Comparison of ENCODE assay signal across 1 cellular context in genomic region chr7:35646289-35647033, GRCh38.
TF ChIP-seq lines count a peak whose summit lies in the region.

No MANE protein-coding gene starts in this region.

TF ChIP-seq in K562, 482 proteins besides CTCF, POLR2A, EP300 and RAD21:
- no peak for TF ChIP-seq BHLHE40 (IDR thresholded peaks at IDR 0.05; ENCODE audit: low read length)
- TF ChIP-seq NCOR1 (IDR thresholded peaks at IDR 0.05), result no peak
- no peak for TF ChIP-seq KAT2B (IDR thresholded peaks at IDR 0.05; ENCODE audit: low read depth, low read length)
- TF ChIP-seq, protein P1, sequence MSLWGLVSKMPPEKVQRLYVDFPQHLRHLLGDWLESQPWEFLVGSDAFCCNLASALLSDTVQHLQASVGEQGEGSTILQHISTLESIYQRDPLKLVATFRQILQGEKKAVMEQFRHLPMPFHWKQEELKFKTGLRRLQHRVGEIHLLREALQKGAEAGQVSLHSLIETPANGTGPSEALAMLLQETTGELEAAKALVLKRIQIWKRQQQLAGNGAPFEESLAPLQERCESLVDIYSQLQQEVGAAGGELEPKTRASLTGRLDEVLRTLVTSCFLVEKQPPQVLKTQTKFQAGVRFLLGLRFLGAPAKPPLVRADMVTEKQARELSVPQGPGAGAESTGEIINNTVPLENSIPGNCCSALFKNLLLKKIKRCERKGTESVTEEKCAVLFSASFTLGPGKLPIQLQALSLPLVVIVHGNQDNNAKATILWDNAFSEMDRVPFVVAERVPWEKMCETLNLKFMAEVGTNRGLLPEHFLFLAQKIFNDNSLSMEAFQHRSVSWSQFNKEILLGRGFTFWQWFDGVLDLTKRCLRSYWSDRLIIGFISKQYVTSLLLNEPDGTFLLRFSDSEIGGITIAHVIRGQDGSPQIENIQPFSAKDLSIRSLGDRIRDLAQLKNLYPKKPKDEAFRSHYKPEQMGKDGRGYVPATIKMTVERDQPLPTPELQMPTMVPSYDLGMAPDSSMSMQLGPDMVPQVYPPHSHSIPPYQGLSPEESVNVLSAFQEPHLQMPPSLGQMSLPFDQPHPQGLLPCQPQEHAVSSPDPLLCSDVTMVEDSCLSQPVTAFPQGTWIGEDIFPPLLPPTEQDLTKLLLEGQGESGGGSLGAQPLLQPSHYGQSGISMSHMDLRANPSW (CRISPR knock-in tag; IDR thresholded peaks at IDR 0.05), result no peak
- TF ChIP-seq ZFP30 (CRISPR knock-in tag; IDR thresholded peaks at IDR 0.05; ENCODE audit: borderline replicate concordance), result no peak
- TF ChIP-seq DDX20 (tag; IDR thresholded peaks at IDR 0.05; ENCODE audit: low read depth), result no peak
- no peak for TF ChIP-seq PTBP1 (IDR thresholded peaks at IDR 0.05; ENCODE audit: low read depth, low read length)
- TF ChIP-seq RFX1 (IDR thresholded peaks at IDR 0.05), result no peak
- TF ChIP-seq STAT5A (IDR thresholded peaks at IDR 0.05; ENCODE audit: borderline replicate concordance, low read length), result no peak
- TF ChIP-seq, protein P2, sequence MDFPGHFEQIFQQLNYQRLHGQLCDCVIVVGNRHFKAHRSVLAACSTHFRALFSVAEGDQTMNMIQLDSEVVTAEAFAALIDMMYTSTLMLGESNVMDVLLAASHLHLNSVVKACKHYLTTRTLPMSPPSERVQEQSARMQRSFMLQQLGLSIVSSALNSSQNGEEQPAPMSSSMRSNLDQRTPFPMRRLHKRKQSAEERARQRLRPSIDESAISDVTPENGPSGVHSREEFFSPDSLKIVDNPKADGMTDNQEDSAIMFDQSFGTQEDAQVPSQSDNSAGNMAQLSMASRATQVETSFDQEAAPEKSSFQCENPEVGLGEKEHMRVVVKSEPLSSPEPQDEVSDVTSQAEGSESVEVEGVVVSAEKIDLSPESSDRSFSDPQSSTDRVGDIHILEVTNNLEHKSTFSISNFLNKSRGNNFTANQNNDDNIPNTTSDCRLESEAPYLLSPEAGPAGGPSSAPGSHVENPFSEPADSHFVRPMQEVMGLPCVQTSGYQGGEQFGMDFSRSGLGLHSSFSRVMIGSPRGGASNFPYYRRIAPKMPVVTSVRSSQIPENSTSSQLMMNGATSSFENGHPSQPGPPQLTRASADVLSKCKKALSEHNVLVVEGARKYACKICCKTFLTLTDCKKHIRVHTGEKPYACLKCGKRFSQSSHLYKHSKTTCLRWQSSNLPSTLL (IDR thresholded peaks at IDR 0.05), result no peak
- TF ChIP-seq CBX3 (IDR thresholded peaks at IDR 0.05; ENCODE audit: borderline replicate concordance in 1 of 2, low read length in 2 of 2), result no peak
- TF ChIP-seq BRD9 (IDR thresholded peaks at IDR 0.05; ENCODE audit: low read depth, partially characterized antibody), result no peak
- TF ChIP-seq, protein P3, sequence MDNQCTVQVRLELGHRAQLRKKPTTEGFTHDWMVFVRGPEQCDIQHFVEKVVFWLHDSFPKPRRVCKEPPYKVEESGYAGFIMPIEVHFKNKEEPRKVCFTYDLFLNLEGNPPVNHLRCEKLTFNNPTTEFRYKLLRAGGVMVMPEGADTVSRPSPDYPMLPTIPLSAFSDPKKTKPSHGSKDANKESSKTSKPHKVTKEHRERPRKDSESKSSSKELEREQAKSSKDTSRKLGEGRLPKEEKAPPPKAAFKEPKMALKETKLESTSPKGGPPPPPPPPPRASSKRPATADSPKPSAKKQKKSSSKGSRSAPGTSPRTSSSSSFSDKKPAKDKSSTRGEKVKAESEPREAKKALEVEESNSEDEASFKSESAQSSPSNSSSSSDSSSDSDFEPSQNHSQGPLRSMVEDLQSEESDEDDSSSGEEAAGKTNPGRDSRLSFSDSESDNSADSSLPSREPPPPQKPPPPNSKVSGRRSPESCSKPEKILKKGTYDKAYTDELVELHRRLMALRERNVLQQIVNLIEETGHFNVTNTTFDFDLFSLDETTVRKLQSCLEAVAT (IDR thresholded peaks at IDR 0.05), result no peak
- TF ChIP-seq, protein P4, sequence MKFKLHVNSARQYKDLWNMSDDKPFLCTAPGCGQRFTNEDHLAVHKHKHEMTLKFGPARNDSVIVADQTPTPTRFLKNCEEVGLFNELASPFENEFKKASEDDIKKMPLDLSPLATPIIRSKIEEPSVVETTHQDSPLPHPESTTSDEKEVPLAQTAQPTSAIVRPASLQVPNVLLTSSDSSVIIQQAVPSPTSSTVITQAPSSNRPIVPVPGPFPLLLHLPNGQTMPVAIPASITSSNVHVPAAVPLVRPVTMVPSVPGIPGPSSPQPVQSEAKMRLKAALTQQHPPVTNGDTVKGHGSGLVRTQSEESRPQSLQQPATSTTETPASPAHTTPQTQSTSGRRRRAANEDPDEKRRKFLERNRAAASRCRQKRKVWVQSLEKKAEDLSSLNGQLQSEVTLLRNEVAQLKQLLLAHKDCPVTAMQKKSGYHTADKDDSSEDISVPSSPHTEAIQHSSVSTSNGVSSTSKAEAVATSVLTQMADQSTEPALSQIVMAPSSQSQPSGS (CRISPR knock-in tag; IDR thresholded peaks at IDR 0.05), result no peak
- TF ChIP-seq MNT (conservative IDR thresholded peaks at IDR 0.05), result no peak
- TF ChIP-seq SMARCA4 (IDR thresholded peaks at IDR 0.05), result no peak
- TF ChIP-seq, protein P5, sequence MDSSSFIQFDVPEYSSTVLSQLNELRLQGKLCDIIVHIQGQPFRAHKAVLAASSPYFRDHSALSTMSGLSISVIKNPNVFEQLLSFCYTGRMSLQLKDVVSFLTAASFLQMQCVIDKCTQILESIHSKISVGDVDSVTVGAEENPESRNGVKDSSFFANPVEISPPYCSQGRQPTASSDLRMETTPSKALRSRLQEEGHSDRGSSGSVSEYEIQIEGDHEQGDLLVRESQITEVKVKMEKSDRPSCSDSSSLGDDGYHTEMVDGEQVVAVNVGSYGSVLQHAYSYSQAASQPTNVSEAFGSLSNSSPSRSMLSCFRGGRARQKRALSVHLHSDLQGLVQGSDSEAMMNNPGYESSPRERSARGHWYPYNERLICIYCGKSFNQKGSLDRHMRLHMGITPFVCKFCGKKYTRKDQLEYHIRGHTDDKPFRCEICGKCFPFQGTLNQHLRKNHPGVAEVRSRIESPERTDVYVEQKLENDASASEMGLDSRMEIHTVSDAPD (CRISPR knock-in tag; IDR thresholded peaks at IDR 0.05), result no peak
- no peak for TF ChIP-seq TCFL5 (CRISPR knock-in tag; conservative IDR thresholded peaks at IDR 0.05)
